ENCODE assay signal across 1 cellular context in the genomic region with DNA sequence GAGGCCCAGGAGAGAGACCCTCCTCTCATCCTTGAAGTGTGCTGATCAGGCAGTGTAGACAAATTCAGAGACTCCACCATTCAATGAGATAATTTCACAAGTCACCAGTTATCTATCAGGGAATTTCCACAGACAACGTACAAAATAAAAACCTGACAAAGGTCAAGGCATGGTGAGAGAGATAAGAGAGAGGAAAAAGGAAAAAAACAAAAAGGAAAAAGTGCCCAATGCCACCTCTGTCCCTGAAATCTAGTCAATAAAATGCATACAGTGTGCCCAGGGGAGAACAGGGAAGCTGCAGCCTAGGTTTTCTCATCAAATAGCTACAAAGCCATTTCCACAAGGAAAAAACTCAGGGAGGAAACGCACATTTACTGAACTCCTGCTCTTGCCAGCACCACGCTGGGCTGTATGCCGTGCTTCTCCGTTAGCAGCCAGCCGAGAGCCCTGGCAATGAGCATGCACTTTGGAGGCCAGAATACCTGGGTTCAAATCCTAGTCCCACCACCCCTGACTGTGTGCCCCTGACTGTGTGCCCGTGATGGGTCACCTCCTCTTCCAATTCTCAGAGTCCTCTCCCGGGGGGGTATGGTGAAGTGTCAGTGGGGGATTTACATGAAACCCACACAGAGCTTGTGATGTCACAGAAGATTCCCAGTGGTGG.
TF ChIP-seq lines count a peak whose summit lies in the region.

No MANE protein-coding gene starts in this region.

TF ChIP-seq in K562, 482 proteins besides CTCF, POLR2A, EP300 and RAD21 (continued from another document and continues in another):
- TF ChIP-seq, protein P1, sequence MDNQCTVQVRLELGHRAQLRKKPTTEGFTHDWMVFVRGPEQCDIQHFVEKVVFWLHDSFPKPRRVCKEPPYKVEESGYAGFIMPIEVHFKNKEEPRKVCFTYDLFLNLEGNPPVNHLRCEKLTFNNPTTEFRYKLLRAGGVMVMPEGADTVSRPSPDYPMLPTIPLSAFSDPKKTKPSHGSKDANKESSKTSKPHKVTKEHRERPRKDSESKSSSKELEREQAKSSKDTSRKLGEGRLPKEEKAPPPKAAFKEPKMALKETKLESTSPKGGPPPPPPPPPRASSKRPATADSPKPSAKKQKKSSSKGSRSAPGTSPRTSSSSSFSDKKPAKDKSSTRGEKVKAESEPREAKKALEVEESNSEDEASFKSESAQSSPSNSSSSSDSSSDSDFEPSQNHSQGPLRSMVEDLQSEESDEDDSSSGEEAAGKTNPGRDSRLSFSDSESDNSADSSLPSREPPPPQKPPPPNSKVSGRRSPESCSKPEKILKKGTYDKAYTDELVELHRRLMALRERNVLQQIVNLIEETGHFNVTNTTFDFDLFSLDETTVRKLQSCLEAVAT (IDR thresholded peaks at IDR 0.05): no peak
- TF ChIP-seq ZNF444 (CRISPR knock-in tag; IDR thresholded peaks at IDR 0.05): no peak
- no peak for TF ChIP-seq KDM1A (IDR thresholded peaks at IDR 0.05)
- peak; percentile 88 for TF ChIP-seq SMARCA4 (IDR thresholded peaks at IDR 0.05)
- TF ChIP-seq, protein P2, sequence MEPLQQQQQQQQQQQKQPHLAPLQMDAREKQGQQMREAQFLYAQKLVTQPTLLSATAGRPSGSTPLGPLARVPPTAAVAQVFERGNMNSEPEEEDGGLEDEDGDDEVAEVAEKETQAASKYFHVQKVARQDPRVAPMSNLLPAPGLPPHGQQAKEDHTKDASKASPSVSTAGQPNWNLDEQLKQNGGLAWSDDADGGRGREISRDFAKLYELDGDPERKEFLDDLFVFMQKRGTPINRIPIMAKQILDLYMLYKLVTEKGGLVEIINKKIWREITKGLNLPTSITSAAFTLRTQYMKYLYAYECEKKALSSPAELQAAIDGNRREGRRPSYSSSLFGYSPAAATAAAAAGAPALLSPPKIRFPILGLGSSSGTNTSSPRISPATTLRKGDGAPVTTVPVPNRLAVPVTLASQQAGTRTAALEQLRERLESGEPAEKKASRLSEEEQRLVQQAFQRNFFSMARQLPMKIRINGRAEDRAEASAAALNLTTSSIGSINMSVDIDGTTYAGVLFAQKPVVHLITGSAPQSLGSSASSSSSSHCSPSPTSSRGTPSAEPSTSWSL (CRISPR knock-in tag; IDR thresholded peaks at IDR 0.05; ENCODE audit: borderline replicate concordance): no peak
- TF ChIP-seq, protein P3, sequence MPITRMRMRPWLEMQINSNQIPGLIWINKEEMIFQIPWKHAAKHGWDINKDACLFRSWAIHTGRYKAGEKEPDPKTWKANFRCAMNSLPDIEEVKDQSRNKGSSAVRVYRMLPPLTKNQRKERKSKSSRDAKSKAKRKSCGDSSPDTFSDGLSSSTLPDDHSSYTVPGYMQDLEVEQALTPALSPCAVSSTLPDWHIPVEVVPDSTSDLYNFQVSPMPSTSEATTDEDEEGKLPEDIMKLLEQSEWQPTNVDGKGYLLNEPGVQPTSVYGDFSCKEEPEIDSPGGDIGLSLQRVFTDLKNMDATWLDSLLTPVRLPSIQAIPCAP (CRISPR knock-in tag; IDR thresholded peaks at IDR 0.05; ENCODE audit: borderline replicate concordance): no peak
- TF ChIP-seq, protein P4, sequence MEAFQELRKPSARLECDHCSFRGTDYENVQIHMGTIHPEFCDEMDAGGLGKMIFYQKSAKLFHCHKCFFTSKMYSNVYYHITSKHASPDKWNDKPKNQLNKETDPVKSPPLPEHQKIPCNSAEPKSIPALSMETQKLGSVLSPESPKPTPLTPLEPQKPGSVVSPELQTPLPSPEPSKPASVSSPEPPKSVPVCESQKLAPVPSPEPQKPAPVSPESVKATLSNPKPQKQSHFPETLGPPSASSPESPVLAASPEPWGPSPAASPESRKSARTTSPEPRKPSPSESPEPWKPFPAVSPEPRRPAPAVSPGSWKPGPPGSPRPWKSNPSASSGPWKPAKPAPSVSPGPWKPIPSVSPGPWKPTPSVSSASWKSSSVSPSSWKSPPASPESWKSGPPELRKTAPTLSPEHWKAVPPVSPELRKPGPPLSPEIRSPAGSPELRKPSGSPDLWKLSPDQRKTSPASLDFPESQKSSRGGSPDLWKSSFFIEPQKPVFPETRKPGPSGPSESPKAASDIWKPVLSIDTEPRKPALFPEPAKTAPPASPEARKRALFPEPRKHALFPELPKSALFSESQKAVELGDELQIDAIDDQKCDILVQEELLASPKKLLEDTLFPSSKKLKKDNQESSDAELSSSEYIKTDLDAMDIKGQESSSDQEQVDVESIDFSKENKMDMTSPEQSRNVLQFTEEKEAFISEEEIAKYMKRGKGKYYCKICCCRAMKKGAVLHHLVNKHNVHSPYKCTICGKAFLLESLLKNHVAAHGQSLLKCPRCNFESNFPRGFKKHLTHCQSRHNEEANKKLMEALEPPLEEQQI (IDR thresholded peaks at IDR 0.05): 0 out of 2 replicates have a peak, but pooled peaks have one; percentile 50
- TF ChIP-seq TEAD4 (IDR thresholded peaks at IDR 0.05; ENCODE audit: low read length): peak; percentile 83
- no peak for TF ChIP-seq TEAD4 (CRISPR knock-in tag; IDR thresholded peaks at IDR 0.05; ENCODE audit: borderline replicate concordance)
- no peak for TF ChIP-seq CSDE1 (IDR thresholded peaks at IDR 0.05)
- TF ChIP-seq, protein P5, sequence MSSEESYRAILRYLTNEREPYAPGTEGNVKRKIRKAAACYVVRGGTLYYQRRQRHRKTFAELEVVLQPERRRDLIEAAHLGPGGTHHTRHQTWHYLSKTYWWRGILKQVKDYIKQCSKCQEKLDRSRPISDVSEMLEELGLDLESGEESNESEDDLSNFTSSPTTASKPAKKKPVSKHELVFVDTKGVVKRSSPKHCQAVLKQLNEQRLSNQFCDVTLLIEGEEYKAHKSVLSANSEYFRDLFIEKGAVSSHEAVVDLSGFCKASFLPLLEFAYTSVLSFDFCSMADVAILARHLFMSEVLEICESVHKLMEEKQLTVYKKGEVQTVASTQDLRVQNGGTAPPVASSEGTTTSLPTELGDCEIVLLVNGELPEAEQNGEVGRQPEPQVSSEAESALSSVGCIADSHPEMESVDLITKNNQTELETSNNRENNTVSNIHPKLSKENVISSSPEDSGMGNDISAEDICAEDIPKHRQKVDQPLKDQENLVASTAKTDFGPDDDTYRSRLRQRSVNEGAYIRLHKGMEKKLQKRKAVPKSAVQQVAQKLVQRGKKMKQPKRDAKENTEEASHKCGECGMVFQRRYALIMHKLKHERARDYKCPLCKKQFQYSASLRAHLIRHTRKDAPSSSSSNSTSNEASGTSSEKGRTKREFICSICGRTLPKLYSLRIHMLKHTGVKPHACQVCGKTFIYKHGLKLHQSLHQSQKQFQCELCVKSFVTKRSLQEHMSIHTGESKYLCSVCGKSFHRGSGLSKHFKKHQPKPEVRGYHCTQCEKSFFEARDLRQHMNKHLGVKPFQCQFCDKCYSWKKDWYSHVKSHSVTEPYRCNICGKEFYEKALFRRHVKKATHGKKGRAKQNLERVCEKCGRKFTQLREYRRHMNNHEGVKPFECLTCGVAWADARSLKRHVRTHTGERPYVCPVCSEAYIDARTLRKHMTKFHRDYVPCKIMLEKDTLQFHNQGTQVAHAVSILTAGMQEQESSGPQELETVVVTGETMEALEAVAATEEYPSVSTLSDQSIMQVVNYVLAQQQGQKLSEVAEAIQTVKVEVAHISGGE (CRISPR knock-in tag; IDR thresholded peaks at IDR 0.05): 0 out of 6 replicates have a peak, but pooled peaks of 1 of the 3 experiments have one; percentile 26
- no peak for TF ChIP-seq ZKSCAN1 (IDR thresholded peaks at IDR 0.05; ENCODE audit: low read depth, low read length)
- TF ChIP-seq, protein P6, sequence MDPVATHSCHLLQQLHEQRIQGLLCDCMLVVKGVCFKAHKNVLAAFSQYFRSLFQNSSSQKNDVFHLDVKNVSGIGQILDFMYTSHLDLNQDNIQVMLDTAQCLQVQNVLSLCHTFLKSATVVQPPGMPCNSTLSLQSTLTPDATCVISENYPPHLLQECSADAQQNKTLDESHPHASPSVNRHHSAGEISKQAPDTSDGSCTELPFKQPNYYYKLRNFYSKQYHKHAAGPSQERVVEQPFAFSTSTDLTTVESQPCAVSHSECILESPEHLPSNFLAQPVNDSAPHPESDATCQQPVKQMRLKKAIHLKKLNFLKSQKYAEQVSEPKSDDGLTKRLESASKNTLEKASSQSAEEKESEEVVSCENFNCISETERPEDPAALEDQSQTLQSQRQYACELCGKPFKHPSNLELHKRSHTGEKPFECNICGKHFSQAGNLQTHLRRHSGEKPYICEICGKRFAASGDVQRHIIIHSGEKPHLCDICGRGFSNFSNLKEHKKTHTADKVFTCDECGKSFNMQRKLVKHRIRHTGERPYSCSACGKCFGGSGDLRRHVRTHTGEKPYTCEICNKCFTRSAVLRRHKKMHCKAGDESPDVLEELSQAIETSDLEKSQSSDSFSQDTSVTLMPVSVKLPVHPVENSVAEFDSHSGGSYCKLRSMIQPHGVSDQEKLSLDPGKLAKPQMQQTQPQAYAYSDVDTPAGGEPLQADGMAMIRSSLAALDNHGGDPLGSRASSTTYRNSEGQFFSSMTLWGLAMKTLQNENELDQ (CRISPR knock-in tag; IDR thresholded peaks at IDR 0.05; ENCODE audit: borderline replicate concordance): no peak
- TF ChIP-seq CAMTA2 (CRISPR knock-in tag; conservative IDR thresholded peaks at IDR 0.05): no peak
- no peak for TF ChIP-seq SIX5 (IDR thresholded peaks at IDR 0.05; ENCODE audit: borderline replicate concordance in 1 of 2, insufficient read depth in 1 of 2, low read depth in 1 of 2, low read length in 2 of 2)
- TF ChIP-seq, protein P7, sequence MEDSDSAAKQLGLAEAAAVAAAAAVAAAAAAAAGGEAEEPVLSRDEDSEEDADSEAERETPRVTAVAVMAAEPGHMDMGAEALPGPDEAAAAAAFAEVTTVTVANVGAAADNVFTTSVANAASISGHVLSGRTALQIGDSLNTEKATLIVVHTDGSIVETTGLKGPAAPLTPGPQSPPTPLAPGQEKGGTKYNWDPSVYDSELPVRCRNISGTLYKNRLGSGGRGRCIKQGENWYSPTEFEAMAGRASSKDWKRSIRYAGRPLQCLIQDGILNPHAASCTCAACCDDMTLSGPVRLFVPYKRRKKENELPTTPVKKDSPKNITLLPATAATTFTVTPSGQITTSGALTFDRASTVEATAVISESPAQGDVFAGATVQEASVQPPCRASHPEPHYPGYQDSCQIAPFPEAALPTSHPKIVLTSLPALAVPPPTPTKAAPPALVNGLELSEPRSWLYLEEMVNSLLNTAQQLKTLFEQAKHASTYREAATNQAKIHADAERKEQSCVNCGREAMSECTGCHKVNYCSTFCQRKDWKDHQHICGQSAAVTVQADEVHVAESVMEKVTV (CRISPR knock-in tag; IDR thresholded peaks at IDR 0.05): no peak
- TF ChIP-seq ZNF583 (CRISPR knock-in tag; IDR thresholded peaks at IDR 0.05): no peak
- 0 out of 2 replicates have a peak, but pooled peaks have one; percentile 41 for TF ChIP-seq ZNF766 (CRISPR knock-in tag; conservative IDR thresholded peaks at IDR 0.05)
- TF ChIP-seq NELFE (IDR thresholded peaks at IDR 0.05; ENCODE audit: insufficient read depth, insufficient read length): no peak
- no peak for TF ChIP-seq GATAD2A (IDR thresholded peaks at IDR 0.05)
- TF ChIP-seq, protein P8, sequence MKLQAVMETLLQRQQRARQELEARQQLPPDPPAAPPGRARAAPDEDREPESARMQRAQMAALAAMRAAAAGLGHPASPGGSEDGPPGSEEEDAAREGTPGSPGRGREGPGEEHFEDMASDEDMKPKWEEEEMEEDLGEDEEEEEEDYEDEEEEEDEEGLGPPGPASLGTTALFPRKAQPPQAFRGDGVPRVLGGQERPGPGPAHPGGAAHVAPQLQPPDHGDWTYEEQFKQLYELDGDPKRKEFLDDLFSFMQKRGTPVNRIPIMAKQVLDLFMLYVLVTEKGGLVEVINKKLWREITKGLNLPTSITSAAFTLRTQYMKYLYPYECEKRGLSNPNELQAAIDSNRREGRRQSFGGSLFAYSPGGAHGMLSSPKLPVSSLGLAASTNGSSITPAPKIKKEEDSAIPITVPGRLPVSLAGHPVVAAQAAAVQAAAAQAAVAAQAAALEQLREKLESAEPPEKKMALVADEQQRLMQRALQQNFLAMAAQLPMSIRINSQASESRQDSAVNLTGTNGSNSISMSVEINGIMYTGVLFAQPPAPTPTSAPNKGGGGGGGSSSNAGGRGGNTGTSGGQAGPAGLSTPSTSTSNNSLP (IDR thresholded peaks at IDR 0.05; ENCODE audit: borderline replicate concordance, low read depth, low read length): no peak
- TF ChIP-seq, protein P9, sequence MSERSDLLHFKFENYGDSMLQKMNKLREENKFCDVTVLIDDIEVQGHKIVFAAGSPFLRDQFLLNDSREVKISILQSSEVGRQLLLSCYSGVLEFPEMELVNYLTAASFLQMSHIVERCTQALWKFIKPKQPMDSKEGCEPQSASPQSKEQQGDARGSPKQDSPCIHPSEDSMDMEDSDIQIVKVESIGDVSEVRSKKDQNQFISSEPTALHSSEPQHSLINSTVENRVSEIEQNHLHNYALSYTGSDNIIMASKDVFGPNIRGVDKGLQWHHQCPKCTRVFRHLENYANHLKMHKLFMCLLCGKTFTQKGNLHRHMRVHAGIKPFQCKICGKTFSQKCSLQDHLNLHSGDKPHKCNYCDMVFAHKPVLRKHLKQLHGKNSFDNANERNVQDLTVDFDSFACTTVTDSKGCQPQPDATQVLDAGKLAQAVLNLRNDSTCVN (CRISPR knock-in tag; IDR thresholded peaks at IDR 0.05): no peak
- TF ChIP-seq, protein P10, sequence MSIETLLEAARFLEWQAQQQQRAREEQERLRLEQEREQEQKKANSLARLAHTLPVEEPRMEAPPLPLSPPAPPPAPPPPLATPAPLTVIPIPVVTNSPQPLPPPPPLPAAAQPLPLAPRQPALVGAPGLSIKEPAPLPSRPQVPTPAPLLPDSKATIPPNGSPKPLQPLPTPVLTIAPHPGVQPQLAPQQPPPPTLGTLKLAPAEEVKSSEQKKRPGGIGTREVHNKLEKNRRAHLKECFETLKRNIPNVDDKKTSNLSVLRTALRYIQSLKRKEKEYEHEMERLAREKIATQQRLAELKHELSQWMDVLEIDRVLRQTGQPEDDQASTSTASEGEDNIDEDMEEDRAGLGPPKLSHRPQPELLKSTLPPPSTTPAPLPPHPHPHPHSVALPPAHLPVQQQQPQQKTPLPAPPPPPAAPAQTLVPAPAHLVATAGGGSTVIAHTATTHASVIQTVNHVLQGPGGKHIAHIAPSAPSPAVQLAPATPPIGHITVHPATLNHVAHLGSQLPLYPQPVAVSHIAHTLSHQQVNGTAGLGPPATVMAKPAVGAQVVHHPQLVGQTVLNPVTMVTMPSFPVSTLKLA (conservative IDR thresholded peaks at IDR 0.05): 0 out of 4 replicates have a peak, but pooled peaks of 1 of the 2 experiments have one; percentile 21
- TF ChIP-seq, protein P11, sequence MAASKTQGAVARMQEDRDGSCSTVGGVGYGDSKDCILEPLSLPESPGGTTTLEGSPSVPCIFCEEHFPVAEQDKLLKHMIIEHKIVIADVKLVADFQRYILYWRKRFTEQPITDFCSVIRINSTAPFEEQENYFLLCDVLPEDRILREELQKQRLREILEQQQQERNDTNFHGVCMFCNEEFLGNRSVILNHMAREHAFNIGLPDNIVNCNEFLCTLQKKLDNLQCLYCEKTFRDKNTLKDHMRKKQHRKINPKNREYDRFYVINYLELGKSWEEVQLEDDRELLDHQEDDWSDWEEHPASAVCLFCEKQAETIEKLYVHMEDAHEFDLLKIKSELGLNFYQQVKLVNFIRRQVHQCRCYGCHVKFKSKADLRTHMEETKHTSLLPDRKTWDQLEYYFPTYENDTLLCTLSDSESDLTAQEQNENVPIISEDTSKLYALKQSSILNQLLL (CRISPR knock-in tag; IDR thresholded peaks at IDR 0.05; ENCODE audit: borderline replicate concordance): no peak
- TF ChIP-seq GTF2E2 (tag; IDR thresholded peaks at IDR 0.05): no peak
